Comparison of ENCODE assay signal across 1 cellular context in the genomic region with DNA sequence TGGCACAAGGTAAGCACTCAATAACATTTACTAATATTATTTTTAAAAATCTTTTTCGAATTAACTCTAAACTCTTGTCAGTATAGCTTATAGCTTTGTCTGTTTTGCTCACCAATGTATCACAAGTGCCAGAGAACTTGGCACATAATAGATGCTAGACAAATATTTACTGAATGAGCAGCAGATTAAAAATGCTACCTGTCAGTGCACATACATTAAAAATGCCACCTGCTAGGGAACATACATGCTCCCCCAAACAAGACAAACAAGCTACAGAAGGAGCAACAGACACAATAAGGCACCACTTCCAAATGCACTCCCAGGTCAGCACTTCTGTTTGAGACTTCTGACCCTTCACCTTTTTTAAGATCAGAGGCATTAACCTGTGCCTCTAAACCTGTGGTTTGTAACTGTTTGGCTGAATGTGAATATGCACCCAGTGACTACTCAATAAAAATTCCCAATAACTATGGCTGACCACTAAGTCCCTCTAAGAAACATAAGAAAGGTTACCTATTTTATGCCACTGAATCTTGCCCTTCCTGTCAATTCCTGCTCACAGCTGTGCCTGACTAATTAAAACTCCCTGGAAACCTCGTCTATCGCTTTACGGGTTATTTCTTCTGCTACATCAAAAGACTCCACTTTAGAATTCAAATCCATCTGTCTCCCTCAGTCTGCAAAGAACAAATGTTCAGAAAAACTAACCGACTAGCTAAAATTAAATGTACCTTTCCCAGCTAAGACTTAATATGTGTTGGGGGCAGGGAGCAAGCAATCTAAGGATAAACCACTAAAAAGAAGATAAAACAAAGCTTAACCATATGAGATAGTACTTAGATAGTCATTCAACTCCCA.
TF ChIP-seq lines count a peak whose summit lies in the region.

No MANE protein-coding gene starts in this region.

TF ChIP-seq in A549, 52 proteins besides CTCF, POLR2A, EP300 and RAD21 (continued from another document):
- TF ChIP-seq HES2 (IDR thresholded peaks at IDR 0.05) (no peak), GATA3 (IDR thresholded peaks at IDR 0.05; ENCODE audit: borderline replicate concordance) (no peak), CBX8 (IDR thresholded peaks at IDR 0.05) (no peak), FOSL2 (IDR thresholded peaks at IDR 0.05) (no peak), FOSL2 (CRISPR knock-in tag; IDR thresholded peaks at IDR 0.05) (no peak), MAFK (IDR thresholded peaks at IDR 0.05; ENCODE audit: partially characterized antibody) (no peak)
- TF ChIP-seq, protein P1, sequence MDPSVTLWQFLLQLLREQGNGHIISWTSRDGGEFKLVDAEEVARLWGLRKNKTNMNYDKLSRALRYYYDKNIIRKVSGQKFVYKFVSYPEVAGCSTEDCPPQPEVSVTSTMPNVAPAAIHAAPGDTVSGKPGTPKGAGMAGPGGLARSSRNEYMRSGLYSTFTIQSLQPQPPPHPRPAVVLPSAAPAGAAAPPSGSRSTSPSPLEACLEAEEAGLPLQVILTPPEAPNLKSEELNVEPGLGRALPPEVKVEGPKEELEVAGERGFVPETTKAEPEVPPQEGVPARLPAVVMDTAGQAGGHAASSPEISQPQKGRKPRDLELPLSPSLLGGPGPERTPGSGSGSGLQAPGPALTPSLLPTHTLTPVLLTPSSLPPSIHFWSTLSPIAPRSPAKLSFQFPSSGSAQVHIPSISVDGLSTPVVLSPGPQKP (IDR thresholded peaks at IDR 0.05; ENCODE audit: low read depth, low read length): no peak
